Comparison of ENCODE assay signal across 8 cellular contexts in the genomic region with DNA sequence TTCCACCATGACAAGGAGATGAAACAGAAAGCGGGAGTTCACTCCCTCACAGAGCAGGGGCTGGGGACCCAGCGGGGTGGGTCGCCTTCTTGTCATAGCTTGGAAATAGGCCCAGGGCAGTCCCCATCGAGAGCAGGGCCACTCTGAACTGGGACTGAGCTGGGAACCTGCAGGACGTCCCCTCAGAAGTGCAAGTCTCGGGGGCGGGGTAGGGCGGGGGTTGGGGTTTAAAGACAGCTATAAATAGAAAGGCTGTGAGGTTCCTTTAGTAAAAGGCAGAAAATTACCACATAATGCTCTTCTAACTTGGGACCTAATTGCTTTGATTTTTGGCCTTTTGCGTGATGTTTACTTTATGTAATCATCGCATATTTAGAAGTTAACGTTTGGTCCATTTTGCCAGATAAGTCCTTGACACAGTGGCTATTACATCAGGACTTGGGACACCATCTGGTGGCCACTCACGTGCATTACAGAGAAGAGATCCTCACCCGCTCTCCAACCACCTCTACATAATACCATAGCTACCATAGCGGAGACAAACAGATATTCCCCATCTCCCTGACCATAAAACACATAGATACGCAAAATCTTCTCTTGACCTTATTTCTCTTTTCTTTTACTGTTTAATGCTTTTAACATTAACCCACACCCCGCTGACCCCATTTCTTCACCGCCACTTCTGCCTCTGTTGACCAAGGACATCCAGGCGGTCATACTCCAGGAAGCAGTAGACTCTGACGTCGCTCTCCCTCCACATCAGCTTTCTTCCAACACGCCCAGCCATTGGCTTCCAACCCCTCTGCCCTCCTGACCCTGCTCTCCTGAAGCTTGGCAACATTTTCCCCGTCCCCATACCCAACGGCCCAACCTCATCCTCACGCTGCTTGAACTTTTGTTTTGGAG. TPM values are rescaled to one million over a fixed set of nuclear protein-coding genes. Genes with fewer than 3 reads are reported as not detected.
DNase-seq lines count a peak whose midpoint lies in the region; ATAC-seq, FAIRE-seq and TF ChIP-seq lines count a peak whose summit lies in the region.

No MANE protein-coding gene starts in this region.

- H3K36me3 ChIP-seq in iPS DF 6.9 (ENCODE audit: control insufficient read depth, insufficient read depth, low read length) (no peaks in the 10 kb centered on the region), small intestine (ENCODE audit: control insufficient read depth in 2 of 2, insufficient read depth in 2 of 2, low read length in 2 of 2) (no peaks in the 10 kb centered on the region)

- H3K27ac Mint-ChIP-seq in brain: peak overlapping the region in 1 of 5 experiments; percentile 31

- H3K9me3 ChIP-seq in iPS DF 6.9 (ENCODE audit: control insufficient read depth, insufficient read depth, low read length) (no peaks in the 10 kb centered on the region), small intestine (ENCODE audit: control insufficient read depth, low read depth) (no peaks in the 10 kb centered on the region)

- H3K4me3 Mint-ChIP-seq in brain: peak overlapping the region in 3 of 5 experiments; percentile 32 to 50 (median 36)

- peaks cover 0 to 3% (median 0%) of the 10 kb centered on the region in 5 experiments for H3K9me3 Mint-ChIP-seq in brain

- no CpG with 5 or more reads among the region's 24 CpGs for WGBS in iPS DF 6.9 (ENCODE audit: insufficient coverage, insufficient read length)
- 40 to 42% (median 40%) methylated on average over 24 of the region's 24 CpGs for WGBS in small intestine, 3 donors

- peaks cover 6% of the 10 kb centered on the region; the same call in 1 of the 2 replicates for H3K4me1 ChIP-seq in iPS DF 6.9 (ENCODE audit: control insufficient read depth, insufficient read depth, low read length)
- H3K4me1 ChIP-seq in small intestine (ENCODE audit: control insufficient read depth in 2 of 2, insufficient read depth in 1 of 2, low read depth in 1 of 2, low read length in 1 of 2): no peaks in the 10 kb centered on the region

- FAIRE-seq in small intestine (lab: Jason Lieb, UNC): no peak

- ATAC-seq in HG02870 (IDR thresholded peaks at IDR 0.05; ENCODE audit: unreplicated experiment): no peak

- H3K27ac ChIP-seq in iPS DF 6.9 (ENCODE audit: low read length) (no peak overlapping the region), small intestine (ENCODE audit: low read depth in 1 of 2, low read length in 1 of 2) (no peak overlapping the region)

- H3K4me3 ChIP-seq in iPS DF 6.9 (ENCODE audit: low read length): peak overlapping the region; percentile 3; the same call in 1 of the 2 replicates
- H3K4me3 ChIP-seq in small intestine (ENCODE audit: low read depth in 1 of 2, low read length in 2 of 2): no peak overlapping the region

- peak; percentile 48 for DNase-seq in SIG-M5 treated with dmso at 0.1 percent for 504 hours (lab: John Stamatoyannopoulos, UW; ENCODE audit: unreplicated experiment)
- DNase-seq in SIG-M5 (lab: John Stamatoyannopoulos, UW): no peak
- peak; percentile 38 to 40 for DNase-seq in Kasumi-1 (lab: John Stamatoyannopoulos, UW)
- DNase-seq in SW480 (ENCODE audit: low spot score): peak; percentile 69
- peak; percentile 52 for DNase-seq in iPS DF 6.9 (ENCODE audit: low read depth, low spot score)
- peak; percentile 60 for DNase-seq in small intestine

- H3K27me3 ChIP-seq in iPS DF 6.9 (ENCODE audit: control insufficient read depth, insufficient read depth, low read length) (0 out of 2 replicates have a peak, but pooled peaks cover 2% of the 10 kb centered on the region), small intestine (ENCODE audit: control insufficient read depth in 2 of 2, insufficient read depth in 2 of 2, low read length in 2 of 2) (no peaks in the 10 kb centered on the region)

- H3K36me3 Mint-ChIP-seq in brain: no peaks in the 10 kb centered on the region

- peak; percentile 69 to 87 for TF ChIP-seq CTCF in brain (conservative IDR thresholded peaks at IDR 0.05)

- peaks cover 18% of the 10 kb centered on the region for H3K4me1 Mint-ChIP-seq in brain

- H3K27me3 Mint-ChIP-seq in brain: peaks cover 22% of the 10 kb centered on the region

RNA-seq across cellular contexts. Expression of a gene that starts 27.5 kb away (rescaled TPM):
- polyA plus RNA-seq in brain (ENCODE audit: insufficient read depth, low read depth, low replicate concordance) (0.24 TPM), small intestine (under 1 TPM in 2 of 3 donors, not detected in 1; 0.25 to 0.54 TPM)
